Comparison of ENCODE assay signal across 30 cellular contexts in genomic region chr2:222802502-222803196, GRCh38.
"Had no signal": no experiment of that assay in that cellular context is flagged by ENCODE, and none has a peak within 500 bp of the region (broad histone marks: within the 10 kb centered on the region; RNA-seq: fewer than 3 reads in every experiment).

No MANE protein-coding gene starts in this region.

- H3K4me3 Mint-ChIP-seq: activated T-cell treated with anti-CD3 and anti-CD28 coated beads, Interleukin-2, amount 50 U/mL, for 72 hours; natural killer cell treated with Interleukin-12 subunit alpha and Interleukin-12 subunit beta and Interleukin-15 and Interleukin-18, amount 100 ng/mL, for 72 hours; T-helper 17 cell had no signal

- H3K36me3 ChIP-seq: esophagus squamous epithelium, neutrophil, prostate gland, spleen, suprapubic skin, tibial artery, upper lobe of right lung had no signal

- H3K27ac Mint-ChIP-seq: activated naive CD4-positive, alpha-beta T cell treated with anti-CD3 and anti-CD28 coated beads, Interleukin-2, amount 50 U/mL, for 72 hours; activated T-cell treated with anti-CD3 and anti-CD28 coated beads, Interleukin-2, amount 50 U/mL, for 72 hours; natural killer cell treated with Interleukin-12 subunit alpha and Interleukin-12 subunit beta and Interleukin-15 and Interleukin-18, amount 100 ng/mL, for 72 hours; T-helper 17 cell had no signal

- FAIRE-seq: bronchial epithelial cell, colon, endometrium, frontal cortex, keratinocyte had no signal

- H3K4me3 ChIP-seq: esophagus squamous epithelium, prostate gland, spleen, suprapubic skin, tibial artery, upper lobe of right lung had no signal

- H3K9me3 Mint-ChIP-seq: activated naive CD4-positive, alpha-beta T cell treated with anti-CD3 and anti-CD28 coated beads, Interleukin-2, amount 50 U/mL, for 72 hours; activated T-cell treated with anti-CD3 and anti-CD28 coated beads, Interleukin-2, amount 50 U/mL, for 72 hours; natural killer cell treated with Interleukin-12 subunit alpha and Interleukin-12 subunit beta and Interleukin-15 and Interleukin-18, amount 100 ng/mL, for 72 hours had no signal

- H3K4me1 Mint-ChIP-seq: T-helper 17 cell had no signal

- DNase-seq: activated CD4-positive, alpha-beta T cell treated with anti-CD3 and anti-CD28 coated beads for 4 hours; activated CD4-positive, alpha-beta T cell treated with anti-CD3 and anti-CD28 coated beads, Interleukin-2, amount 50 U/mL, for 4 hours; activated CD4-positive, CD25-positive, alpha-beta regulatory T cell; activated naive CD4-positive, alpha-beta T cell; activated T-cell treated with anti-CD3 and anti-CD28 coated beads for 4 hours; activated T-cell treated with anti-CD3 and anti-CD28 coated beads, Interleukin-2, amount 50 U/mL, for 72 hours; dermis blood vessel endothelial cell; effector CD8-positive, alpha-beta T cell; esophagus squamous epithelium; glutamatergic neuron; left cardiac atrium; left ventricle myocardium superior; midbrain; spleen; stimulated activated naive CD4-positive, alpha-beta T cell; T-helper 17 cell; T1000; tibial artery; upper lobe of right lung had no signal

- H3K27me3 ChIP-seq: esophagus squamous epithelium, spleen, suprapubic skin, tibial artery, upper lobe of right lung had no signal

- ATAC-seq: activated naive CD4-positive, alpha-beta T cell treated with anti-CD3 and anti-CD28 coated beads, Interleukin-2, amount 50 U/mL, for 72 hours; activated T-cell treated with anti-CD3 and anti-CD28 coated beads, Interleukin-2, amount 50 U/mL, for 72 hours; left ventricle myocardium superior; natural killer cell treated with Interleukin-12 subunit alpha and Interleukin-12 subunit beta and Interleukin-15 and Interleukin-18, amount 100 ng/mL, for 72 hours; T-helper 17 cell; upper lobe of right lung had no signal

- H3K9me3 ChIP-seq: esophagus squamous epithelium, neutrophil, prostate gland, spleen, suprapubic skin, tibial artery, upper lobe of right lung had no signal

- H3K36me3 Mint-ChIP-seq: activated naive CD4-positive, alpha-beta T cell treated with anti-CD3 and anti-CD28 coated beads, Interleukin-2, amount 50 U/mL, for 72 hours; natural killer cell treated with Interleukin-12 subunit alpha and Interleukin-12 subunit beta and Interleukin-15 and Interleukin-18, amount 100 ng/mL, for 72 hours had no signal

- H3K27ac ChIP-seq: epithelial cell of prostate, esophagus squamous epithelium, neutrophil, prostate gland, spleen, suprapubic skin, tibial artery, upper lobe of right lung had no signal
